ENCODE assay signal across 11 cellular contexts in the genomic region with DNA sequence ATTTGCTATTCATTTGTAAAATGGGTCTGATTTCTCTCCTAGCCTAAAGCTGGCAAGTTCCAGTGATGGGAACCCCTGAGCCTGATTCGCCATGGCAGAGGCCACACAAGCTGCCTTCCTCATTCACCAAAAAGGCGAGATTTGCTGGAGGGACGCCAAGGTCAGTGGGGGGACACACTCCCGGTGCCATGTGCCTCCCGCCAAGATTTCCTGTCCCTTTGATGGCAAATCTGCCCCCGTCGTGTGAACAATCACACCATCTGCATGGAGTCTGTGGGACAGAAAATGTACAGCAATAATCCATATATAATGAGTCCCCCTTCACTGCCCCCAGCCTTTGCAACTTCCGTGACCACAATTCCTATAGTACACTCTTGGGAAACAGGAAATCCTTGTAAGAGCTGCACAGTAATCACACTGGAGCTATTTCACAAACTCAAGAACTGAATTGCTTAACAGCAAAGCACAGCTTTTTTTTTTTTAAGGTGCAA.
DNase-seq lines count a peak whose midpoint lies in the region; ATAC-seq and TF ChIP-seq lines count a peak whose summit lies in the region.
"Had no signal": no experiment of that assay in that cellular context is flagged by ENCODE, and none has a peak within 500 bp of the region (broad histone marks: within the 10 kb centered on the region; RNA-seq: fewer than 3 reads in every experiment).

No MANE protein-coding gene starts in this region.

- no peak for ATAC-seq in HG03039 (IDR thresholded peaks at IDR 0.05; ENCODE audit: unreplicated experiment)
- ATAC-seq: activated T-helper 17 cell treated with anti-CD3 and anti-CD28 coated beads, Interleukin-2, amount 50 U/mL, for 72 hours had no signal

- H3K9me3 ChIP-seq in neutrophil: no peaks in the 10 kb centered on the region

- H3K4me3 ChIP-seq in AG09309 (ENCODE audit: control insufficient read depth, low read depth, low read length): no peak overlapping the region
- no peak overlapping the region for H3K4me3 ChIP-seq in fibroblast of mammary gland (ENCODE audit: control insufficient read depth, low read depth, low read length)
- H3K4me3 ChIP-seq in neutrophil (ENCODE audit: low read depth in 1 of 2, low read length in 1 of 2): peak overlapping the region; percentile 45 to 50

- TF ChIP-seq CTCF in AG09309 (IDR thresholded peaks at IDR 0.05; ENCODE audit: control insufficient read depth, insufficient read depth, low read depth, low read length, missing control alignments) (no peak), fibroblast of mammary gland (conservative IDR thresholded peaks at IDR 0.05; ENCODE audit: control insufficient read depth, insufficient read depth, low read depth, low read length) (no peak), neutrophil (IDR thresholded peaks at IDR 0.05) (no peak), GM13977 (IDR thresholded peaks at IDR 0.05; ENCODE audit: extremely low read depth, insufficient read depth, missing control alignments) (no peak)

- no peaks in the 10 kb centered on the region for H3K27me3 ChIP-seq in neutrophil

- DNase-seq in AG09309 (ENCODE audit: low read depth) (peak; percentile 68), NCI-H69 (lab: John Stamatoyannopoulos, UW) (peak; percentile 43), fibroblast of mammary gland (ENCODE audit: low read depth) (peak; percentile 84), NCI-H146 (lab: John Stamatoyannopoulos, UW) (no peak), NCI-H2196 treated with DMSO at 0.1 percent for 48 hours (lab: John Stamatoyannopoulos, UW; ENCODE audit: unreplicated experiment) (no peak), GM13977 (ENCODE audit: low spot score) (no peak)
- DNase-seq: CD4-positive, alpha-beta T cell; effector CD8-positive, alpha-beta T cell had no signal

- in situ Hi-C loops in GM13977 (cut with MboI; ENCODE audit: low pct_unique_long_range_greater_than_20kb, low sequenced_read_pairs, unreplicated experiment): no loop called here

- peak overlapping the region; percentile 95 for H3K27ac ChIP-seq in neutrophil

- peaks cover 72 to 82% of the 10 kb centered on the region in 2 experiments for H3K4me1 ChIP-seq in neutrophil (ENCODE audit: control insufficient read depth in 1 of 2, insufficient read depth in 1 of 2, low read depth in 1 of 2, low read length in 1 of 2)

- no peaks in the 10 kb centered on the region for H3K36me3 ChIP-seq in neutrophil

Comparison
In these comparisons a context has a peak if more than half of its experiments do, and no peak if none do; other contexts are left out.
1. DNase-seq: peak in AG09309 (single experiment), NCI-H69 (single experiment) and fibroblast of mammary gland (single experiment); none in NCI-H146 (single experiment), NCI-H2196 treated with DMSO at 0.1 percent for 48 hours (single experiment) and GM13977 (single experiment).
2. H3K4me3 ChIP-seq: peak in neutrophil (2 of 2); none in AG09309 (single experiment) and fibroblast of mammary gland (single experiment).